8 cellular contexts compared by ENCODE assay signal in genomic region chr22:36816635-36817428, GRCh38. TPM values are rescaled to one million over a fixed set of nuclear protein-coding genes. Genes with fewer than 3 reads are reported as not detected.
DNase-seq lines count a peak whose midpoint lies in the region; ATAC-seq and TF ChIP-seq lines count a peak whose summit lies in the region.

PVALB (minus strand) TSS chr22:36817035; CDS start chr22:36817005, 30 bp downstream.

- TF ChIP-seq CTCF in IMR-90 (conservative IDR thresholded peaks at IDR 0.05; ENCODE audit: low read depth, low read length) = no peak
- no peak for TF ChIP-seq CTCF in coronary artery (IDR thresholded peaks at IDR 0.05)
- no peak for TF ChIP-seq CTCF in mesothelial cell of epicardium (IDR thresholded peaks at IDR 0.05; ENCODE audit: unreplicated experiment)

- H3K4ac ChIP-seq in IMR-90 (ENCODE audit: low read depth, low read length) = no peak within 1 kb of the TSS

- ATAC-seq in IMR-90 (ENCODE audit: low read depth) = peak; percentile 82
- ATAC-seq in GM18858 (IDR thresholded peaks at IDR 0.05; ENCODE audit: unreplicated experiment) = no peak
- no peak for ATAC-seq in HG03095 (IDR thresholded peaks at IDR 0.05; ENCODE audit: unreplicated experiment)

- TF ChIP-seq RAD21 in IMR-90 (IDR thresholded peaks at IDR 0.05; ENCODE audit: low read length) = no peak

- BruUV-seq in IMR-90 (replicated peaks; lab: Mats Ljungman, UMichigan) = no TSS peak

- CTCF ChIA-PET in IMR-90 (lab: Yijun Ruan, JAX) = no interaction called here

- peaks cover 14% of the 10 kb centered on the region for H3K4me1 Mint-ChIP-seq in mesothelial cell of epicardium

- H2BK20ac ChIP-seq in IMR-90 (ENCODE audit: low read depth, low read length) = no peak within 1 kb of the TSS

- POLR2A ChIA-PET in IMR-90 (lab: Charles Lee; ENCODE audit: unreplicated experiment) = no interaction called here

- H4K5ac ChIP-seq in IMR-90 (ENCODE audit: low read depth, low read length) = no peak within 1 kb of the TSS

- no peaks in the 10 kb centered on the region for H3K36me3 ChIP-seq in IMR-90 (ENCODE audit: control insufficient read depth, insufficient read depth, low read length)

- no peak within 1 kb of the TSS for H3K27ac Mint-ChIP-seq in mesothelial cell of epicardium

- peak within 1 kb of the TSS; percentile 32 for H2AFZ ChIP-seq in IMR-90 (replicated peaks; ENCODE audit: low read length, poor library complexity)

- H3K9me1 ChIP-seq in IMR-90 (ENCODE audit: insufficient read depth, low read length) = no peaks in the 10 kb centered on the region

- no peaks in the 10 kb centered on the region for H4K20me1 ChIP-seq in IMR-90 (ENCODE audit: insufficient read depth, low read length)

- H2AK9ac ChIP-seq in IMR-90 (replicated peaks; ENCODE audit: low read depth, low read length, poor library complexity) = peak within 1 kb of the TSS; percentile 55

- H3K9me3 Mint-ChIP-seq in mesothelial cell of epicardium = no peaks in the 10 kb centered on the region

- H3K4me3 ChIP-seq in IMR-90 (ENCODE audit: insufficient read depth, low read depth, low read length) = no peak within 1 kb of the TSS
- H3K4me3 ChIP-seq in coronary artery = peak within 1 kb of the TSS; percentile 58

- 1% methylated on average over 25 of the region's 74 CpGs; no CpG with 5 or more reads in 1 of the 2 experiments for WGBS in IMR-90 (ENCODE audit: extremely low coverage in 2 of 2, insufficient read length in 1 of 2), 2 experiments

- no peak within 1 kb of the TSS for H4K91ac ChIP-seq in IMR-90 (ENCODE audit: insufficient read depth, low read depth, low read length)

- intact Hi-C loops in IMR-90 (cut with micrococcal nuclease) = no loop called here

- in situ Hi-C loops in IMR-90 (cut with MboI; ENCODE audit: low sequenced_read_pairs) = no loop called here

- H3K4me1 ChIP-seq in IMR-90 (ENCODE audit: control insufficient read depth, insufficient read depth, low read length) = no peaks in the 10 kb centered on the region

- H3K9me3 ChIP-seq in IMR-90 (ENCODE audit: control insufficient read depth, insufficient read depth, low read length) = no peaks in the 10 kb centered on the region

- H2BK15ac ChIP-seq in IMR-90 (ENCODE audit: low read depth, low read length) = no peak within 1 kb of the TSS

- H3K18ac ChIP-seq in IMR-90 (ENCODE audit: low read depth, low read length) = no peak within 1 kb of the TSS

- H3K27me3 ChIP-seq in IMR-90 (ENCODE audit: control insufficient read depth, insufficient read depth, low read length) = peaks cover 84% of the 10 kb centered on the region

- DNase-seq in AG08396 (ENCODE audit: low spot score) = peak; percentile 75
- peak; percentile 13 for DNase-seq in IMR-90
- no peak for DNase-seq in coronary artery (ENCODE audit: low spot score)
- DNase-seq in mesothelial cell of epicardium (ENCODE audit: low spot score in 2 of 2, unreplicated experiment in 2 of 2) = peak; percentile 47 to 73
- no peak for DNase-seq in SW480 (ENCODE audit: low spot score)
- no peak for DNase-seq in GDM1 (lab: John Stamatoyannopoulos, UW)

- peaks cover 98% of the 10 kb centered on the region for H3K27me3 Mint-ChIP-seq in mesothelial cell of epicardium (ENCODE audit: low read depth)

- peak within 1 kb of the TSS; percentile 52 for H3K4me3 Mint-ChIP-seq in mesothelial cell of epicardium

- no peak within 1 kb of the TSS for H3K9ac ChIP-seq in IMR-90 (ENCODE audit: low read depth, low read length)

- H3K14ac ChIP-seq in IMR-90 (replicated peaks; ENCODE audit: low read depth, low read length) = no peak within 1 kb of the TSS

- no peaks in the 10 kb centered on the region for H3K36me3 Mint-ChIP-seq in mesothelial cell of epicardium

- TF ChIP-seq POLR2A in IMR-90 (IDR thresholded peaks at IDR 0.05; ENCODE audit: low read depth, low read length) = no peak

- H3K23ac ChIP-seq in IMR-90 (ENCODE audit: low read depth, low read length) = no peak within 1 kb of the TSS

- dilution Hi-C loops in IMR-90 (cut with HindIII; ENCODE audit: low sequenced_read_pairs, unreplicated experiment) = no loop called here

- H3K79me1 ChIP-seq in IMR-90 (ENCODE audit: low read depth in 1 of 2, low read length in 2 of 2) = no peaks in the 10 kb centered on the region

- H2BK120ac ChIP-seq in IMR-90 (ENCODE audit: low read depth, low read length) = no peak within 1 kb of the TSS

- no peak within 1 kb of the TSS for H3K27ac ChIP-seq in IMR-90 (ENCODE audit: insufficient read depth, low read length)
- H3K27ac ChIP-seq in coronary artery = no peak within 1 kb of the TSS

- H3K56ac ChIP-seq in IMR-90 (ENCODE audit: extremely low read depth, insufficient read depth, low read length) = no peak within 1 kb of the TSS

- no peak within 1 kb of the TSS for H2BK5ac ChIP-seq in IMR-90 (ENCODE audit: low read depth, low read length, poor library complexity, severe bottlenecking)

- no peak within 1 kb of the TSS for H2AK5ac ChIP-seq in IMR-90 (ENCODE audit: low read depth, low read length)

- peak within 1 kb of the TSS; percentile 42; the same call in 1 of the 2 replicates for H3K4me2 ChIP-seq in IMR-90 (ENCODE audit: low read depth, low read length)

- H4K8ac ChIP-seq in IMR-90 (ENCODE audit: low read depth in 2 of 2, low read length in 2 of 2) = no peak within 1 kb of the TSS

TF ChIP-seq in IMR-90, 13 proteins besides CTCF, POLR2A, EP300 and RAD21:
- no peak for TF ChIP-seq RFX5 (IDR thresholded peaks at IDR 0.05; ENCODE audit: low read depth, low read length)
- no peak for TF ChIP-seq BHLHE40 (IDR thresholded peaks at IDR 0.05; ENCODE audit: low read depth, low read length)
- 0 out of 2 replicates have a peak, but pooled peaks have one; percentile 1 for TF ChIP-seq MAFK (IDR thresholded peaks at IDR 0.05; ENCODE audit: low read depth, low read length)
TF ChIP-seq in IMR-90: peak in this region for 1.

RNA-seq across cellular contexts. Expression of gene PVALB, which starts in this region (rescaled TPM):
- total RNA-seq in IMR-90 (2012; rRNA removed) = not detected in 2 replicates
- not detected in 2 replicates for polyA plus RNA-seq in IMR-90 (2012; rRNA removed)
- polyA plus RNA-seq in IMR-90 (2012; cell fraction: cytosol; rRNA removed) = not detected in 2 replicates
- polyA plus RNA-seq in IMR-90 (2012; cell fraction: nucleus; rRNA removed; ENCODE audit: low replicate concordance) = not detected in 2 replicates
- not detected in 3 replicates for total RNA-seq in mesothelial cell of epicardium

Comparison
In these comparisons a context has a peak if more than half of its experiments do, and no peak if none do; other contexts are left out.
1. Peak in DNase-seq, ATAC-seq and H3K4me2 ChIP-seq in IMR-90; RNA of the gene not detected or under 1 TPM.
2. Peak in DNase-seq in mesothelial cell of epicardium; RNA of the gene not detected or under 1 TPM.